In genomic region chr16:694187-694862, GRCh38 we compare ENCODE assay signal across 10 cellular contexts. TPM values are rescaled to one million over a fixed set of nuclear protein-coding genes. Genes with fewer than 3 reads are reported as not detected.
DNase-seq lines count a peak whose midpoint lies in the region; ATAC-seq and TF ChIP-seq lines count a peak whose summit lies in the region.
"Had no signal": no experiment of that assay in that cellular context is flagged by ENCODE, and none has a peak within 500 bp of the region (broad histone marks: within the 10 kb centered on the region; RNA-seq: fewer than 3 reads in every experiment).

No MANE protein-coding gene starts in this region.

- H3K4me3 ChIP-seq in CD8-positive, alpha-beta T cell (ENCODE audit: low read depth, low read length): peak overlapping the region; percentile 58
- H3K4me3 ChIP-seq in HUES6 (ENCODE audit: low read depth, low read length): peak overlapping the region; percentile 56
- peak overlapping the region; percentile 9 to 45 for H3K4me3 ChIP-seq in ascending aorta
- H3K4me3 ChIP-seq: psoas muscle had no signal

- H3K27ac Mint-ChIP-seq in CD8-positive, alpha-beta T cell: no peak overlapping the region
- H3K27ac Mint-ChIP-seq in mesothelial cell of epicardium: no peak overlapping the region

- TF ChIP-seq CTCF in CD8-positive, alpha-beta T cell (IDR thresholded peaks at IDR 0.05): no peak
- no peak for TF ChIP-seq CTCF in ascending aorta (IDR thresholded peaks at IDR 0.05)
- TF ChIP-seq CTCF in mesothelial cell of epicardium (IDR thresholded peaks at IDR 0.05; ENCODE audit: unreplicated experiment): no peak

- CTCF ChIA-PET in CD8-positive, alpha-beta T cell (lab: Charles Lee): interaction anchor here (1.1 kb wide), 1 partner anchor 58 kb away, joined by 3 read pairs; the partner anchor contains the start of gene METTL26

- H3K27me3 Mint-ChIP-seq in CD8-positive, alpha-beta T cell (ENCODE audit: low read depth): no peaks in the 10 kb centered on the region
- H3K27me3 Mint-ChIP-seq in mesothelial cell of epicardium (ENCODE audit: low read depth): peaks cover 80% of the 10 kb centered on the region

- peak overlapping the region; percentile 77 for H3K4me3 Mint-ChIP-seq in CD8-positive, alpha-beta T cell
- H3K4me3 Mint-ChIP-seq in mesothelial cell of epicardium: peak overlapping the region; percentile 28

- no peak overlapping the region for H3K27ac ChIP-seq in CD8-positive, alpha-beta T cell (ENCODE audit: low read depth, low read length)
- no peak overlapping the region for H3K27ac ChIP-seq in HUES6 (ENCODE audit: low read depth, low read length)
- no peak overlapping the region for H3K27ac ChIP-seq in ascending aorta
- H3K27ac ChIP-seq: psoas muscle had no signal

- peaks cover 37% of the 10 kb centered on the region for H3K4me1 ChIP-seq in CD8-positive, alpha-beta T cell (ENCODE audit: insufficient read depth, low read length)
- H3K4me1 ChIP-seq in HUES6 (ENCODE audit: control insufficient read depth, insufficient read depth, low read length): peaks cover 10% of the 10 kb centered on the region
- peaks cover 12 to 13% of the 10 kb centered on the region in 2 donors for H3K4me1 ChIP-seq in ascending aorta

- H3K4me1 Mint-ChIP-seq in CD8-positive, alpha-beta T cell (ENCODE audit: low read depth): peaks cover 31% of the 10 kb centered on the region
- peaks cover 12% of the 10 kb centered on the region for H3K4me1 Mint-ChIP-seq in mesothelial cell of epicardium

- POLR2A ChIA-PET in CD8-positive, alpha-beta T cell (lab: Charles Lee): interaction anchor here (1.4 to 3.4 kb wide), 6 partner anchors 13 to 58 kb away, joined by 4 to 31 read pairs (median 15); partner anchors contain the start of genes ANTKMT, METRN, METTL26 and RHOT2

- intact Hi-C loops in CD8-positive, alpha-beta T cell (cut with DNase I, micrococcal nuclease): no loop called here
- intact Hi-C loops in ascending aorta (cut with DNase I): no loop called here

- DNase-seq in CD8-positive, alpha-beta T cell: no peak
- DNase-seq in ascending aorta (ENCODE audit: low spot score in 2 of 2) (no peak), mesothelial cell of epicardium (ENCODE audit: low spot score in 2 of 2, unreplicated experiment in 2 of 2) (no peak), NCI-H69 (lab: John Stamatoyannopoulos, UW) (no peak), Kasumi-1 (lab: John Stamatoyannopoulos, UW) (no peak)
- no peak for DNase-seq in stimulated activated CD4-positive, alpha-beta T cell treated with anti-CD3 and anti-CD28 coated beads, Interleukin-4, amount 100 ng/mL, for 24 hours
- DNase-seq: NCI-H446, psoas muscle had no signal

- H3K36me3 Mint-ChIP-seq in CD8-positive, alpha-beta T cell: no peaks in the 10 kb centered on the region
- no peaks in the 10 kb centered on the region for H3K36me3 Mint-ChIP-seq in mesothelial cell of epicardium

- H3K27me3 ChIP-seq in CD8-positive, alpha-beta T cell (ENCODE audit: insufficient read depth, low read length): no peaks in the 10 kb centered on the region
- H3K27me3 ChIP-seq in HUES6 (ENCODE audit: control insufficient read depth, insufficient read depth, low read length) (peaks cover 84% of the 10 kb centered on the region), ascending aorta (peaks cover 28% of the 10 kb centered on the region)

- no peak overlapping the region for H3K9ac ChIP-seq in HUES6 (ENCODE audit: low read length)

- peaks cover 3% of the 10 kb centered on the region for H3K9me3 Mint-ChIP-seq in CD8-positive, alpha-beta T cell
- no peaks in the 10 kb centered on the region for H3K9me3 Mint-ChIP-seq in mesothelial cell of epicardium

- ATAC-seq in CD8-positive, alpha-beta T cell: no peak
- no peak for ATAC-seq in HG03520 (IDR thresholded peaks at IDR 0.05; ENCODE audit: unreplicated experiment)

- no peaks in the 10 kb centered on the region for H3K9me3 ChIP-seq in CD8-positive, alpha-beta T cell (ENCODE audit: low read length)
- H3K9me3 ChIP-seq in HUES6 (ENCODE audit: control insufficient read depth, insufficient read depth, low read depth, low read length): no peaks in the 10 kb centered on the region
- H3K9me3 ChIP-seq in ascending aorta: no peaks in the 10 kb centered on the region
- H3K9me3 ChIP-seq: psoas muscle had no signal

- H3K36me3 ChIP-seq in CD8-positive, alpha-beta T cell (ENCODE audit: insufficient read depth, low read length): no peaks in the 10 kb centered on the region
- H3K36me3 ChIP-seq in HUES6 (ENCODE audit: control insufficient read depth, insufficient read depth, low read length) (no peaks in the 10 kb centered on the region), ascending aorta (no peaks in the 10 kb centered on the region)

RNA-seq across cellular contexts. Expression of gene WDR24, which starts 4.1 kb away (rescaled TPM):
- 10 to 100 TPM; 11.8 to 12.1 TPM for total RNA-seq in CD8-positive, alpha-beta T cell
- total RNA-seq in ascending aorta: 11.4 TPM
- 20.6 to 22.8 TPM (median 21.9 TPM) in 3 replicates for total RNA-seq in mesothelial cell of epicardium

RNA-seq across cellular contexts. Expression of gene JMJD8, which starts 10.2 kb away (rescaled TPM):
- 10 to 100 TPM; 15.8 to 18.7 TPM for total RNA-seq in CD8-positive, alpha-beta T cell
- total RNA-seq in ascending aorta (158 TPM), mesothelial cell of epicardium (46.1 to 51.2 TPM (median 46.5 TPM) in 3 replicates)

RNA-seq across cellular contexts. Expression of gene FBXL16, which starts 11.3 kb away (rescaled TPM):
- total RNA-seq in CD8-positive, alpha-beta T cell: 1 to 10 TPM; 4.4 to 4.6 TPM
- total RNA-seq in ascending aorta (not detected), mesothelial cell of epicardium (0.18 to 0.85 TPM (median 0.23 TPM) in 3 replicates)

RNA-seq across cellular contexts. Expression of gene STUB1, which starts 14.1 kb away (rescaled TPM):
- 10 to 100 TPM; 40.0 to 50.0 TPM for total RNA-seq in CD8-positive, alpha-beta T cell
- total RNA-seq in ascending aorta (258 TPM), mesothelial cell of epicardium (69.4 to 79.9 TPM (median 72.5 TPM) in 3 replicates)

RNA-seq across cellular contexts. Expression of gene RHBDL1, which starts 18.9 kb away (rescaled TPM):
- 1 to 10 TPM; 3.1 to 4.1 TPM for total RNA-seq in CD8-positive, alpha-beta T cell
- total RNA-seq in ascending aorta (1.1 TPM), mesothelial cell of epicardium (5.9 to 6.1 TPM (median 6.0 TPM) in 3 replicates)
